Comparison of ENCODE assay signal across 22 cellular contexts in genomic region chr15:33912326-33912725, GRCh38. TPM values are rescaled to one million over a fixed set of nuclear protein-coding genes. Genes with fewer than 3 reads are reported as not detected.
"Had no signal": no experiment of that assay in that cellular context is flagged by ENCODE, and none has a peak within 500 bp of the region (broad histone marks: within the 10 kb centered on the region; RNA-seq: fewer than 3 reads in every experiment).

No MANE protein-coding gene starts in this region.

- H3K4me2 ChIP-seq: hepatocyte had no signal

- H3K9me3 ChIP-seq: colonic mucosa, esophagus squamous epithelium, neutrophil, psoas muscle, right lobe of liver, thyroid gland had no signal

- H3K4me3 ChIP-seq: colonic mucosa, esophagus squamous epithelium, hepatocyte, psoas muscle, right lobe of liver, thyroid gland had no signal

- H3K4me1 ChIP-seq: colonic mucosa, right lobe of liver had no signal

- ATAC-seq: left cardiac atrium; naive thymus-derived CD8-positive, alpha-beta T cell; psoas muscle had no signal

- H3K36me3 ChIP-seq: colonic mucosa, esophagus squamous epithelium, neutrophil, right lobe of liver, thyroid gland had no signal

- H2AFZ ChIP-seq: hepatocyte had no signal

- H3K27ac ChIP-seq: colonic mucosa, esophagus squamous epithelium, hepatocyte, neutrophil, psoas muscle, right lobe of liver, thyroid gland had no signal

- H3K27me3 ChIP-seq: colonic mucosa, esophagus squamous epithelium, hepatocyte, neutrophil, right lobe of liver, thyroid gland had no signal

- DNase-seq: colonic mucosa; dermis blood vessel endothelial cell; esophagus squamous epithelium; foreskin fibroblast; head of caudate nucleus; kidney; left cardiac atrium; mammary epithelial cell; naive thymus-derived CD8-positive, alpha-beta T cell; psoas muscle; retina; right lobe of liver; stimulated activated CD4-positive, alpha-beta T cell treated with anti-CD3 and anti-CD28 coated beads, Interleukin-2, amount 100 ng/mL, for 24 hours; stimulated activated naive CD4-positive, alpha-beta T cell treated with Interleukin-2 at 50 U/mL for 16 hours; thyroid gland had no signal

RNA-seq across cellular contexts. Expression of gene CHRM5, which starts 56.0 kb away (rescaled TPM):
- total RNA-seq: colonic mucosa; epithelial cell of proximal tubule; esophagus squamous epithelium; hepatocyte; left cardiac atrium; lower leg skin; mesenteric fat pad; mononuclear cell; naive thymus-derived CD8-positive, alpha-beta T cell; psoas muscle; right lobe of liver; skeletal muscle tissue; thyroid gland had no signal
- polyA plus RNA-seq: hepatocyte had no signal
